In the genomic region with DNA sequence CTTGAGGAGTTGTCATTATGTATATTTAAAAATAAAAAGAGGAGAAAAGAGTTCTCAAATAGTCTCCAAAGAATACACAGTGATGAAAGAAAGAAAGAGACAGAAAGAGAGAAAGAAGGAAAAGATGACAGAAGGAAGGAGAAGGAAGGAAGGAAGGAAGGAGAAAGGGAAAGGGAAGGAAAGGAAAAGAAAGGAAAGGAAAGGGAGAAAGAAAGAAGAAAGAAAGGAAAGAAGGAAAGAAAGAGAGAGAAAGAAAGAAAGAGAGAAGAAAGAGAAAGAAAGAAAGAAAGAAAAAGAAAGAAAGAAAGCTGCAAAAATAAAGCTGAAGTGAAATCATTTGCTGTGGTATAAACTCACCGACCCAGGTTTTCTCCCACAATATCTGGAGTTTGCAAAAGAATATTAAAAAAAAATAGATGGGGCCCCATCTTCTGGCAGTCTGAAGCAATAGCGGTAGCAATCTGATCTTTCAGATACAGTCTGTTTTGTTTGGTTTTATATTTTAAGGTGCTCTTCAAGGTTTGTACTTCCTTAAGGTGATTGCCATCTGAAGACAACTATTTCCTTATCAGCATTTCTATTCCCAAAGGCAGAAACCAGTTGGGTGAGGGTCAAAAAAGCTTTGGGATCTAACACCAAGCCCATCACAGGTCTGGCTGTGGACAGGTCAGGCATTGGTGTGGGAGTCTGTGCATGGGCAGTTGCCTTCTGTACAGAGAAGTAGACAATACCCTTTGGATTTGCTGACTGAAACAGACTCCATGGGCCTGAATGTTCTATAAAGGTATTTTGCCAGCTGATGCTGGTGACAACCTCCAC, we compare ENCODE assay signal across 9 cellular contexts.
DNase-seq lines count a peak whose midpoint lies in the region; ATAC-seq and TF ChIP-seq lines count a peak whose summit lies in the region.
"Had no signal": no experiment of that assay in that cellular context is flagged by ENCODE, and none has a peak within 500 bp of the region (broad histone marks: within the 10 kb centered on the region; RNA-seq: fewer than 3 reads in every experiment).

No MANE protein-coding gene starts in this region.

- no peak overlapping the region for H3K27ac Mint-ChIP-seq in activated naive CD8-positive, alpha-beta T cell treated with anti-CD3 and anti-CD28 coated beads for 36 hours
- H3K27ac Mint-ChIP-seq: stimulated activated naive CD8-positive, alpha-beta T cell treated with anti-CD3 and anti-CD28 coated beads, Interleukin-15, Interleukin-2, amounts not matched to agents 100 ng/mL and 50 ng/mL, for 24 hours had no signal

- no peaks in the 10 kb centered on the region for H3K4me1 Mint-ChIP-seq in activated naive CD8-positive, alpha-beta T cell treated with anti-CD3 and anti-CD28 coated beads for 36 hours

- POLR2A ChIA-PET in HEK293 (lab: Yijun Ruan, JAX) = no interaction called here

- H3K9me3 Mint-ChIP-seq in activated naive CD8-positive, alpha-beta T cell treated with anti-CD3 and anti-CD28 coated beads for 36 hours = peaks cover under 1% of the 10 kb centered on the region

- peaks cover 22% of the 10 kb centered on the region for H3K27me3 Mint-ChIP-seq in activated naive CD8-positive, alpha-beta T cell treated with anti-CD3 and anti-CD28 coated beads for 36 hours

- H3K4me1 ChIP-seq in HEK293 (ENCODE audit: control insufficient read depth, insufficient read depth, low read length) (no peaks in the 10 kb centered on the region), Peyer's patch (no peaks in the 10 kb centered on the region)

- H3K4me3 ChIP-seq in HEK293 (ENCODE audit: low read depth, low read length) = no peak overlapping the region
- no peak overlapping the region for H3K4me3 ChIP-seq in Peyer's patch
- H3K4me3 ChIP-seq in fibroblast of villous mesenchyme (ENCODE audit: low read depth, low read length) = no peak overlapping the region

- H3K4me3 Mint-ChIP-seq in activated naive CD8-positive, alpha-beta T cell treated with anti-CD3 and anti-CD28 coated beads for 36 hours = no peak overlapping the region
- H3K4me3 Mint-ChIP-seq: stimulated activated naive CD8-positive, alpha-beta T cell treated with anti-CD3 and anti-CD28 coated beads, Interleukin-15, Interleukin-2, amounts not matched to agents 100 ng/mL and 50 ng/mL, for 24 hours had no signal

- CTCF ChIA-PET in HEK293 (lab: Yijun Ruan, JAX) = interaction anchor here (0.7 to 1.2 kb wide), 4 partner anchors 15 to 461 kb away, joined by 3 to 4 read pairs (median 4); no protein-coding TSS in a partner anchor

- no peak for DNase-seq in Peyer's patch
- peak; percentile 44 for DNase-seq in fibroblast of villous mesenchyme (ENCODE audit: low read depth)
- DNase-seq in activated naive CD8-positive, alpha-beta T cell treated with anti-CD3 and anti-CD28 coated beads for 36 hours = no peak
- DNase-seq in putamen (ENCODE audit: low spot score) = no peak
- DNase-seq in NCI-H510A treated with DMSO at 0.1 percent for 48 hours (lab: John Stamatoyannopoulos, UW) = no peak

- no peaks in the 10 kb centered on the region for H3K27me3 ChIP-seq in Peyer's patch

- peak; percentile 76 for TF ChIP-seq CTCF in C4-2B (conservative IDR thresholded peaks at IDR 0.05)
- TF ChIP-seq CTCF in HEK293 (tag by site-specific recombination; IDR thresholded peaks at IDR 0.05) = no peak
- peak in 4 of 6 experiments; percentile 22 to 41 (median 36) for TF ChIP-seq CTCF in Peyer's patch (IDR thresholded peaks at IDR 0.05)
- peak; percentile 43 for TF ChIP-seq CTCF in fibroblast of villous mesenchyme (IDR thresholded peaks at IDR 0.05; ENCODE audit: insufficient read depth, low read depth, low read length)

- no peaks in the 10 kb centered on the region for H3K9me3 ChIP-seq in HEK293 (ENCODE audit: control insufficient read depth, insufficient read depth, low read depth, low read length)
- H3K9me3 ChIP-seq in Peyer's patch = no peaks in the 10 kb centered on the region

- ATAC-seq in HG02642 (IDR thresholded peaks at IDR 0.05; ENCODE audit: poor library complexity, unreplicated experiment) = no peak

- peak overlapping the region; percentile 37; the same call in 1 of the 2 replicates for H3K27ac ChIP-seq in C4-2B
- no peak overlapping the region for H3K27ac ChIP-seq in HEK293 (ENCODE audit: extremely low read depth, low read depth, low read length)
- H3K27ac ChIP-seq in Peyer's patch = no peak overlapping the region

- H3K36me3 Mint-ChIP-seq in activated naive CD8-positive, alpha-beta T cell treated with anti-CD3 and anti-CD28 coated beads for 36 hours = no peaks in the 10 kb centered on the region

- no peak for TF ChIP-seq POLR2A in Peyer's patch (IDR thresholded peaks at IDR 0.05)

- H3K36me3 ChIP-seq in HEK293 (ENCODE audit: control insufficient read depth in 2 of 2, insufficient read depth in 1 of 2, low read length in 2 of 2) (no peaks in the 10 kb centered on the region), Peyer's patch (no peaks in the 10 kb centered on the region)

TF ChIP-seq in HEK293, 187 proteins besides CTCF, POLR2A, EP300 and RAD21:
- no peak for TF ChIP-seq ZNF596 (tag by site-specific recombination; IDR thresholded peaks at IDR 0.05)
- TF ChIP-seq YY2 (tag by site-specific recombination; IDR thresholded peaks at IDR 0.05) = no peak
- TF ChIP-seq ZNF366 (tag by site-specific recombination; conservative IDR thresholded peaks at IDR 0.05) = peak; percentile 60
- no peak for TF ChIP-seq ZNF521 (tag by site-specific recombination; IDR thresholded peaks at IDR 0.05)
- no peak for TF ChIP-seq ZNF16 (tag by site-specific recombination; IDR thresholded peaks at IDR 0.05; ENCODE audit: low read depth)
- no peak for TF ChIP-seq HOXD13 (CRISPR knock-in tag; IDR thresholded peaks at IDR 0.05; ENCODE audit: borderline replicate concordance)
- TF ChIP-seq ZNF626 (tag by site-specific recombination; IDR thresholded peaks at IDR 0.05) = no peak
- TF ChIP-seq ZNF600 (tag by site-specific recombination; IDR thresholded peaks at IDR 0.05) = no peak
- TF ChIP-seq ZNF654 (tag by site-specific recombination; IDR thresholded peaks at IDR 0.05; ENCODE audit: low read depth) = peak; percentile 28; the same call in 1 of the 2 replicates
- TF ChIP-seq ZFP41 (tag by site-specific recombination; IDR thresholded peaks at IDR 0.05; ENCODE audit: borderline replicate concordance) = no peak
- TF ChIP-seq ZNF114 (tag by site-specific recombination; IDR thresholded peaks at IDR 0.05) = no peak
- TF ChIP-seq ZNF174 (tag by site-specific recombination; IDR thresholded peaks at IDR 0.05) = no peak
- TF ChIP-seq, protein P1, sequence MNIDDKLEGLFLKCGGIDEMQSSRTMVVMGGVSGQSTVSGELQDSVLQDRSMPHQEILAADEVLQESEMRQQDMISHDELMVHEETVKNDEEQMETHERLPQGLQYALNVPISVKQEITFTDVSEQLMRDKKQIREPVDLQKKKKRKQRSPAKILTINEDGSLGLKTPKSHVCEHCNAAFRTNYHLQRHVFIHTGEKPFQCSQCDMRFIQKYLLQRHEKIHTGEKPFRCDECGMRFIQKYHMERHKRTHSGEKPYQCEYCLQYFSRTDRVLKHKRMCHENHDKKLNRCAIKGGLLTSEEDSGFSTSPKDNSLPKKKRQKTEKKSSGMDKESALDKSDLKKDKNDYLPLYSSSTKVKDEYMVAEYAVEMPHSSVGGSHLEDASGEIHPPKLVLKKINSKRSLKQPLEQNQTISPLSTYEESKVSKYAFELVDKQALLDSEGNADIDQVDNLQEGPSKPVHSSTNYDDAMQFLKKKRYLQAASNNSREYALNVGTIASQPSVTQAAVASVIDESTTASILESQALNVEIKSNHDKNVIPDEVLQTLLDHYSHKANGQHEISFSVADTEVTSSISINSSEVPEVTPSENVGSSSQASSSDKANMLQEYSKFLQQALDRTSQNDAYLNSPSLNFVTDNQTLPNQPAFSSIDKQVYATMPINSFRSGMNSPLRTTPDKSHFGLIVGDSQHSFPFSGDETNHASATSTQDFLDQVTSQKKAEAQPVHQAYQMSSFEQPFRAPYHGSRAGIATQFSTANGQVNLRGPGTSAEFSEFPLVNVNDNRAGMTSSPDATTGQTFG (tag by site-specific recombination; IDR thresholded peaks at IDR 0.05; ENCODE audit: borderline replicate concordance) = no peak
- TF ChIP-seq, protein P2, sequence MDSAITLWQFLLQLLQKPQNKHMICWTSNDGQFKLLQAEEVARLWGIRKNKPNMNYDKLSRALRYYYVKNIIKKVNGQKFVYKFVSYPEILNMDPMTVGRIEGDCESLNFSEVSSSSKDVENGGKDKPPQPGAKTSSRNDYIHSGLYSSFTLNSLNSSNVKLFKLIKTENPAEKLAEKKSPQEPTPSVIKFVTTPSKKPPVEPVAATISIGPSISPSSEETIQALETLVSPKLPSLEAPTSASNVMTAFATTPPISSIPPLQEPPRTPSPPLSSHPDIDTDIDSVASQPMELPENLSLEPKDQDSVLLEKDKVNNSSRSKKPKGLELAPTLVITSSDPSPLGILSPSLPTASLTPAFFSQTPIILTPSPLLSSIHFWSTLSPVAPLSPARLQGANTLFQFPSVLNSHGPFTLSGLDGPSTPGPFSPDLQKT (IDR thresholded peaks at IDR 0.05; ENCODE audit: borderline replicate concordance, low read depth, low read length) = no peak
- TF ChIP-seq PRDM1 (tag by site-specific recombination; IDR thresholded peaks at IDR 0.05) = peak; percentile 95
- no peak for TF ChIP-seq ZNF558 (tag by site-specific recombination; IDR thresholded peaks at IDR 0.05)
